ENCODE assay signal across 18 cellular contexts in genomic region chr11:118878187-118878586, GRCh38. TPM values are rescaled to one million over a fixed set of nuclear protein-coding genes. Genes with fewer than 3 reads are reported as not detected.
DNase-seq lines count a peak whose midpoint lies in the region; ATAC-seq and TF ChIP-seq lines count a peak whose summit lies in the region.
"Had no signal": no experiment of that assay in that cellular context is flagged by ENCODE, and none has a peak within 500 bp of the region (broad histone marks: within the 10 kb centered on the region; RNA-seq: fewer than 3 reads in every experiment).

No MANE protein-coding gene starts in this region.

- peaks cover 97% of the 10 kb centered on the region for H3K4me1 Mint-ChIP-seq in activated CD4-positive, alpha-beta T cell treated with anti-CD3 and anti-CD28 coated beads for 36 hours
- peaks cover 84% of the 10 kb centered on the region for H3K4me1 Mint-ChIP-seq in activated CD4-positive, alpha-beta memory T cell treated with anti-CD3 and anti-CD28 coated beads, Interleukin-2, amount 10 ng/mL, durations not matched to agents 7 days and 5 days
- H3K4me1 Mint-ChIP-seq in immature natural killer cell, result peaks cover 64 to 65% of the 10 kb centered on the region in 2 donors

- no peaks in the 10 kb centered on the region for H3K9me3 ChIP-seq in DOHH2 (ENCODE audit: control insufficient read depth, insufficient read depth, low read length)
- H3K9me3 ChIP-seq: thoracic aorta had no signal

- TF ChIP-seq CTCF in DOHH2 (IDR thresholded peaks at IDR 0.05; ENCODE audit: low read depth, low read length, poor library complexity, severe bottlenecking), result no peak

- no peaks in the 10 kb centered on the region for H3K36me3 ChIP-seq in DOHH2 (ENCODE audit: control insufficient read depth, low read length)
- H3K36me3 ChIP-seq: thoracic aorta had no signal

- H3K4me1 ChIP-seq in DOHH2 (ENCODE audit: control insufficient read depth, low read length), result peaks cover 87% of the 10 kb centered on the region

- no peaks in the 10 kb centered on the region for H4K20me1 ChIP-seq in DOHH2 (ENCODE audit: control insufficient read depth, insufficient read depth, low read depth, low read length)

- peaks cover 30% of the 10 kb centered on the region for H3F3A ChIP-seq in DOHH2 (ENCODE audit: control insufficient read depth, insufficient read depth)

- H3K79me2 ChIP-seq in DOHH2 (ENCODE audit: control insufficient read depth, low read length), result peaks cover 8% of the 10 kb centered on the region

- H3K27me3 Mint-ChIP-seq in activated CD4-positive, alpha-beta T cell treated with anti-CD3 and anti-CD28 coated beads for 36 hours, result no peaks in the 10 kb centered on the region
- peaks cover 1% of the 10 kb centered on the region for H3K27me3 Mint-ChIP-seq in activated CD4-positive, alpha-beta memory T cell treated with anti-CD3 and anti-CD28 coated beads, Interleukin-2, amount 10 ng/mL, durations not matched to agents 7 days and 5 days
- peaks cover 2 to 17% (median 7%) of the 10 kb centered on the region in 3 donors for H3K27me3 Mint-ChIP-seq in immature natural killer cell (ENCODE audit: low read depth in 3 of 3)

- no peak overlapping the region for H3K4me3 ChIP-seq in DOHH2 (ENCODE audit: low read length)
- H3K4me3 ChIP-seq: SK-N-MC, thoracic aorta had no signal

- POLR2A ChIA-PET in activated CD4-positive, alpha-beta T cell treated with anti-CD3 and anti-CD28 coated beads for 36 hours (lab: Charles Lee), result interaction anchor here (0.5 to 1.6 kb wide), 5 partner anchors 8 to 88 kb away, joined by 3 to 5 read pairs (median 4); no protein-coding TSS in a partner anchor
- POLR2A ChIA-PET in activated CD4-positive, alpha-beta memory T cell treated with anti-CD3 and anti-CD28 coated beads, Interleukin-2, amount 10 ng/mL, durations not matched to agents 7 days and 5 days (lab: Charles Lee), result interaction anchor here (2.3 to 4.1 kb wide), 3 partner anchors 8 to 89 kb away, joined by 22 to 77 read pairs (median 29); partner anchors contain the start of gene DDX6

- peak; percentile 54 for DNase-seq in activated CD4-positive, alpha-beta T cell treated with anti-CD3 and anti-CD28 coated beads for 36 hours
- DNase-seq in activated CD4-positive, alpha-beta T cell treated with anti-CD3 and anti-CD28 coated beads for 4 hours, result no peak
- DNase-seq in activated CD4-positive, alpha-beta memory T cell treated with anti-CD3 and anti-CD28 coated beads, Interleukin-2, amount 10 ng/mL, durations not matched to agents 7 days and 5 days, result no peak
- DNase-seq in immature natural killer cell (no peak), NCI-H1694 treated with DMSO at 0.1 percent for 48 hours (lab: John Stamatoyannopoulos, UW) (no peak)
- DNase-seq: erythroblast, NCI-H187 had no signal

- peak overlapping the region; percentile 88 for H3K4me2 ChIP-seq in DOHH2 (ENCODE audit: low read length)

- peaks cover 2% of the 10 kb centered on the region for H3K36me3 Mint-ChIP-seq in activated CD4-positive, alpha-beta T cell treated with anti-CD3 and anti-CD28 coated beads for 36 hours (ENCODE audit: low read depth)
- no peaks in the 10 kb centered on the region for H3K36me3 Mint-ChIP-seq in activated CD4-positive, alpha-beta memory T cell treated with anti-CD3 and anti-CD28 coated beads, Interleukin-2, amount 10 ng/mL, durations not matched to agents 7 days and 5 days (ENCODE audit: low read depth)
- H3K36me3 Mint-ChIP-seq in immature natural killer cell, result peaks cover 0 to under 1% (median 0%) of the 10 kb centered on the region in 3 donors
- H3K36me3 Mint-ChIP-seq: CD14-positive monocyte had no signal

- peak overlapping the region; percentile 36 for H3K4me3 Mint-ChIP-seq in activated CD4-positive, alpha-beta T cell treated with anti-CD3 and anti-CD28 coated beads for 36 hours
- no peak overlapping the region for H3K4me3 Mint-ChIP-seq in activated CD4-positive, alpha-beta memory T cell treated with anti-CD3 and anti-CD28 coated beads, Interleukin-2, amount 10 ng/mL, durations not matched to agents 7 days and 5 days
- peak overlapping the region in 1 of 5 donors; percentile 88 for H3K4me3 Mint-ChIP-seq in immature natural killer cell
- H3K4me3 Mint-ChIP-seq: CD14-positive monocyte; dendritic cell treated with granulocyte-macrophage colony-stimulating factor and Interleukin-4, amounts not matched to agents 40 ng/mL and 50 ng/mL, for 4 days had no signal

- ATAC-seq in activated CD4-positive, alpha-beta T cell treated with anti-CD3 and anti-CD28 coated beads for 36 hours, result peak; percentile 17
- ATAC-seq in GM21619 (IDR thresholded peaks at IDR 0.05; ENCODE audit: unreplicated experiment) (no peak), SK-N-SH treated with all-trans-retinoic acid at 6 μM for 48 hours (no peak)

- H3K9me3 Mint-ChIP-seq in activated CD4-positive, alpha-beta T cell treated with anti-CD3 and anti-CD28 coated beads for 36 hours (ENCODE audit: low read depth), result no peaks in the 10 kb centered on the region
- H3K9me3 Mint-ChIP-seq in activated CD4-positive, alpha-beta memory T cell treated with anti-CD3 and anti-CD28 coated beads, Interleukin-2, amount 10 ng/mL, durations not matched to agents 7 days and 5 days, result no peaks in the 10 kb centered on the region
- no peaks in the 10 kb centered on the region for H3K9me3 Mint-ChIP-seq in immature natural killer cell
- H3K9me3 Mint-ChIP-seq: dendritic cell treated with granulocyte-macrophage colony-stimulating factor and Interleukin-4, amounts not matched to agents 40 ng/mL and 50 ng/mL, for 4 days had no signal

- H3K27me3 ChIP-seq in DOHH2 (ENCODE audit: control insufficient read depth, low read length), result no peaks in the 10 kb centered on the region

- H3K9me2 ChIP-seq in DOHH2 (replicated peaks; ENCODE audit: control insufficient read depth, low read length), result no peaks in the 10 kb centered on the region

- peak overlapping the region; percentile 82 for H3K27ac ChIP-seq in DOHH2 (ENCODE audit: low read depth, low read length)
- H3K27ac ChIP-seq: SK-N-MC, thoracic aorta had no signal

- intact Hi-C loops in activated CD4-positive, alpha-beta T cell treated with anti-CD3 and anti-CD28 coated beads for 36 hours (cut with DNase I, micrococcal nuclease), result loop anchor here (2.0 to 10.0 kb wide), 6 partner anchors 15 to 923 kb away; partner anchors contain the start of genes DDX6 (in 1 of the 2) and JAML (in 1 of the 2)

- H3K27ac Mint-ChIP-seq in activated CD4-positive, alpha-beta T cell treated with anti-CD3 and anti-CD28 coated beads for 36 hours, result peak overlapping the region; percentile 98
- H3K27ac Mint-ChIP-seq in activated CD4-positive, alpha-beta memory T cell treated with anti-CD3 and anti-CD28 coated beads, Interleukin-2, amount 10 ng/mL, durations not matched to agents 7 days and 5 days, result peak overlapping the region; percentile 93
- peak overlapping the region; percentile 98 to 100 (median 100) for H3K27ac Mint-ChIP-seq in immature natural killer cell
- H3K27ac Mint-ChIP-seq: dendritic cell treated with granulocyte-macrophage colony-stimulating factor and Interleukin-4, amounts not matched to agents 40 ng/mL and 50 ng/mL, for 4 days had no signal

- CTCF ChIA-PET in activated CD4-positive, alpha-beta T cell treated with anti-CD3 and anti-CD28 coated beads for 36 hours (lab: Charles Lee), result interaction anchor here (0.7 to 3.5 kb wide), 9 partner anchors 11 to 306 kb away, joined by 3 to 22 read pairs (median 3); partner anchors contain the start of gene DDX6
- CTCF ChIA-PET in activated CD4-positive, alpha-beta memory T cell treated with anti-CD3 and anti-CD28 coated beads, Interleukin-2, amount 10 ng/mL, durations not matched to agents 7 days and 5 days (lab: Charles Lee), result interaction anchor here (0.6 to 4.2 kb wide), 11 partner anchors 8 to 283 kb away, joined by 3 to 20 read pairs (median 5); partner anchors contain the start of genes DDX6 and UPK2

TF ChIP-seq in SK-N-SH treated with all-trans-retinoic acid at 6 μM for 48 hours, 23 proteins besides CTCF, POLR2A, EP300 and RAD21 (continues in another document):
- TF ChIP-seq TOX (CRISPR knock-in tag; IDR thresholded peaks at IDR 0.05; ENCODE audit: borderline replicate concordance) (no peak), CREB5 (CRISPR knock-in tag; IDR thresholded peaks at IDR 0.05; ENCODE audit: low read depth) (no peak), ZC3H10 (CRISPR knock-in tag; IDR thresholded peaks at IDR 0.05) (no peak), ZNF8 (CRISPR knock-in tag; IDR thresholded peaks at IDR 0.05) (no peak), ZFP3 (CRISPR knock-in tag; IDR thresholded peaks at IDR 0.05) (no peak), OSR1 (CRISPR knock-in tag; IDR thresholded peaks at IDR 0.05) (no peak), ESRRG (CRISPR knock-in tag; IDR thresholded peaks at IDR 0.05) (no peak), ISL1 (CRISPR knock-in tag; IDR thresholded peaks at IDR 0.05) (no peak), ZFP30 (CRISPR knock-in tag; IDR thresholded peaks at IDR 0.05) (no peak), ZNF565 (CRISPR knock-in tag; conservative IDR thresholded peaks at IDR 0.05; ENCODE audit: low read depth) (no peak), TCF4 (CRISPR knock-in tag; IDR thresholded peaks at IDR 0.05; ENCODE audit: borderline replicate concordance) (no peak)

RNA-seq across cellular contexts. Expression of gene CXCR5, which starts 5.5 kb away (rescaled TPM):
- total RNA-seq in activated CD4-positive, alpha-beta T cell treated with anti-CD3 and anti-CD28 coated beads for 36 hours, result 10 to 100 TPM; 18.9 to 21.3 TPM
- total RNA-seq in activated CD4-positive, alpha-beta memory T cell treated with anti-CD3 and anti-CD28 coated beads, Interleukin-2, amount 10 ng/mL, durations not matched to agents 7 days and 5 days, result under 1 TPM; 0.83 to 0.86 TPM
- polyA plus RNA-seq in immature natural killer cell, result under 1 TPM in 2 of 3 donors, not detected in 1; 0.05 to 0.30 TPM
- total RNA-seq: H4, lung microvascular endothelial cell, renal cortical epithelial cell, thoracic aorta had no signal
- polyA plus RNA-seq: neural cell had no signal

RNA-seq across cellular contexts. Expression of gene BCL9L, which starts 47.5 kb away (rescaled TPM):
- 10 to 100 TPM; 34.5 to 58.5 TPM for total RNA-seq in activated CD4-positive, alpha-beta T cell treated with anti-CD3 and anti-CD28 coated beads for 36 hours
- 10 to 100 TPM; 56.8 to 62.5 TPM for total RNA-seq in activated CD4-positive, alpha-beta memory T cell treated with anti-CD3 and anti-CD28 coated beads, Interleukin-2, amount 10 ng/mL, durations not matched to agents 7 days and 5 days
- 10 to 100 TPM in 1 of 3 donors, 1 to 10 TPM in 1, not detected in 1; 2.2 to 10.5 TPM for polyA plus RNA-seq in immature natural killer cell

Comparison
In these comparisons a context has a peak if more than half of its experiments do, and no peak if none do; other contexts are left out.
1. RNA of gene CXCR5, which starts 5.5 kb away (total RNA-seq): 18.9 to 21.3 TPM in activated CD4-positive, alpha-beta T cell treated with anti-CD3 and anti-CD28 coated beads for 36 hours; 0.83 to 0.86 TPM in activated CD4-positive, alpha-beta memory T cell treated with anti-CD3 and anti-CD28 coated beads, Interleukin-2, amount 10 ng/mL, durations not matched to agents 7 days and 5 days; every median in the first group is over 10 times any median in the second.
2. Peak in every context shown above with its lines, with median percentiles within 50 percentile points of each other: H3K27ac Mint-ChIP-seq.